In genomic region chr6:11459002-11459658, GRCh38 we compare ENCODE assay signal across 12 cellular contexts.
DNase-seq lines count a peak whose midpoint lies in the region; ATAC-seq, FAIRE-seq and TF ChIP-seq lines count a peak whose summit lies in the region.
"Had no signal": no experiment of that assay in that cellular context is flagged by ENCODE, and none has a peak within 500 bp of the region (broad histone marks: within the 10 kb centered on the region; RNA-seq: fewer than 3 reads in every experiment).

No MANE protein-coding gene starts in this region.

- H3K9me3 Mint-ChIP-seq in activated T-cell treated with anti-CD3 and anti-CD28 coated beads, Interleukin-2, amount 50 U/mL, for 24 hours, result peaks cover 6% of the 10 kb centered on the region
- peaks cover 0 to 7% (median 2%) of the 10 kb centered on the region in 7 donors for H3K9me3 Mint-ChIP-seq in naive B cell

- H3K9ac ChIP-seq in kidney (ENCODE audit: low read length in 2 of 2), result no peak overlapping the region
- H3K9ac ChIP-seq: parathyroid adenoma had no signal

- ATAC-seq in GM21528 (IDR thresholded peaks at IDR 0.05; ENCODE audit: low FRiP score, unreplicated experiment) (peak; percentile 50), HG03439 (IDR thresholded peaks at IDR 0.05; ENCODE audit: unreplicated experiment) (peak; percentile 49), naive B cell (ENCODE audit: low read depth in 2 of 2) (peak; percentile 28 to 29)

- H3K4me3 ChIP-seq in breast epithelium (no peak overlapping the region), kidney (ENCODE audit: low read length in 2 of 2) (no peak overlapping the region)

- H3K27me3 Mint-ChIP-seq in activated T-cell treated with anti-CD3 and anti-CD28 coated beads, Interleukin-2, amount 50 U/mL, for 24 hours, result peaks cover 4% of the 10 kb centered on the region
- H3K27me3 Mint-ChIP-seq in naive B cell, result no peaks in the 10 kb centered on the region

- peak overlapping the region; percentile 91 for H3K27ac Mint-ChIP-seq in activated T-cell treated with anti-CD3 and anti-CD28 coated beads, Interleukin-2, amount 50 U/mL, for 24 hours
- H3K27ac Mint-ChIP-seq in naive B cell, result peak overlapping the region; percentile 82 to 99 (median 96)

- no peaks in the 10 kb centered on the region for H3K4me1 ChIP-seq in breast epithelium
- H3K4me1 ChIP-seq in kidney (ENCODE audit: control insufficient read depth in 1 of 2, insufficient read depth in 1 of 2, low read depth in 1 of 2, low read length in 2 of 2), result peaks cover 0 to 3% of the 10 kb centered on the region in 2 donors
- H3K4me1 ChIP-seq: parathyroid adenoma had no signal

- H3K9me3 ChIP-seq in breast epithelium (no peaks in the 10 kb centered on the region), kidney (ENCODE audit: control insufficient read depth in 1 of 2, low read length in 2 of 2) (no peaks in the 10 kb centered on the region)

- DNase-seq in activated T-cell treated with anti-CD3 and anti-CD28 coated beads, Interleukin-2, amount 50 U/mL, for 24 hours, result no peak
- no peak for DNase-seq in activated T-cell treated with anti-CD3 and anti-CD28 coated beads, Interleukin-2, amount 50 U/mL, for 48 hours
- DNase-seq in naive B cell (peak; percentile 41), NCI-H1417 (lab: John Stamatoyannopoulos, UW) (no peak), breast epithelium (ENCODE audit: low spot score in 2 of 2) (no peak), kidney (no peak)
- DNase-seq: GOT3, NCI-H2029, T-helper 9 cell had no signal

- H3K36me3 ChIP-seq in breast epithelium (no peaks in the 10 kb centered on the region), kidney (ENCODE audit: control insufficient read depth in 1 of 2, insufficient read depth in 2 of 2, low read length in 2 of 2) (no peaks in the 10 kb centered on the region)

- no peaks in the 10 kb centered on the region for H3K27me3 ChIP-seq in breast epithelium

- H3K27ac ChIP-seq in breast epithelium (no peak overlapping the region), kidney (ENCODE audit: low read depth in 2 of 2, low read length in 2 of 2) (no peak overlapping the region)
- H3K27ac ChIP-seq: parathyroid adenoma had no signal

- H3K4me1 Mint-ChIP-seq in activated T-cell treated with anti-CD3 and anti-CD28 coated beads, Interleukin-2, amount 50 U/mL, for 24 hours (ENCODE audit: low read depth), result peaks cover 39% of the 10 kb centered on the region
- H3K4me1 Mint-ChIP-seq in naive B cell, result peaks cover 52 to 82% (median 68%) of the 10 kb centered on the region in 3 donors

- intact Hi-C loops in breast epithelium (cut with DNase I; ENCODE audit: low total_unique reads) (no loop called here), kidney (cut with DNase I) (no loop called here)

- no peaks in the 10 kb centered on the region for H3K36me3 Mint-ChIP-seq in activated T-cell treated with anti-CD3 and anti-CD28 coated beads, Interleukin-2, amount 50 U/mL, for 24 hours (ENCODE audit: low read depth)
- H3K36me3 Mint-ChIP-seq in naive B cell, result no peaks in the 10 kb centered on the region

- H3K4me3 Mint-ChIP-seq in activated T-cell treated with anti-CD3 and anti-CD28 coated beads, Interleukin-2, amount 50 U/mL, for 24 hours, result peak overlapping the region; percentile 9
- peak overlapping the region in 7 of 8 donors; percentile 6 to 85 (median 35) for H3K4me3 Mint-ChIP-seq in naive B cell

- no peak for FAIRE-seq in kidney (lab: Jason Lieb, UNC)

- no peak for TF ChIP-seq POLR2A in breast epithelium (IDR thresholded peaks at IDR 0.05)

- TF ChIP-seq CTCF in breast epithelium (IDR thresholded peaks at IDR 0.05) (no peak), kidney (IDR thresholded peaks at IDR 0.05; ENCODE audit: borderline replicate concordance, extremely low read depth, insufficient read depth) (no peak)
